In genomic region chr4:14180166-14180565, GRCh38 we compare ENCODE assay signal across 1 cellular context.
TF ChIP-seq lines count a peak whose summit lies in the region.

No MANE protein-coding gene starts in this region.

TF ChIP-seq in IMR-90, 13 proteins besides CTCF, POLR2A, EP300 and RAD21 (continued from another document):
- TF ChIP-seq USF2 (IDR thresholded peaks at IDR 0.05; ENCODE audit: low read depth, low read length) (no peak), MAFK (IDR thresholded peaks at IDR 0.05; ENCODE audit: low read depth, low read length) (no peak)
